In genomic region chr15:67753901-67754300, GRCh38 we compare ENCODE assay signal across 1 cellular context.
TF ChIP-seq lines count a peak whose summit lies in the region.

No MANE protein-coding gene starts in this region.

TF ChIP-seq in SK-N-SH, 30 proteins besides CTCF, POLR2A, EP300 and RAD21 (continued from another document):
- no peak for TF ChIP-seq REST (IDR thresholded peaks at IDR 0.05; ENCODE audit: low read depth, low read length)
